Comparison of ENCODE assay signal across 29 cellular contexts in the genomic region with DNA sequence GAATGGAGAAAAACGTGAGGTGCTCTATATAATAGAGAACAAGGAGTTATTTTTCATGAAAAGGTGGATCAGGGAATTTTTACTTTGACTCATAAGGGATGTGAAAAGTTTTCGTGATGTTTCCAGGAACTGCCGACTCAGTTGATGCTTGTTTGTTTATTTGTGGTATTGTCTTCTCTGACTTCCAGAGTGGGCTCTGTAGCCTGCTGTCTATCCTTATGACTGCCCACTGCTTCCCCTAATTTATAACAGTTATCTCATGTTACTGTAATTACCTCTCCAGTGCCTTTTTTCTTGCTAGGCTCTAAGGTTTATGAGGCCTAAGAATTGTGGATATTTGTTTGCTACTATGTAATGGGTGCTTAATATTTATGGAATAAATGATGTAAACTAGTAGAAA. TPM values are rescaled to one million over a fixed set of nuclear protein-coding genes. Genes with fewer than 3 reads are reported as not detected.
"Had no signal": no experiment of that assay in that cellular context is flagged by ENCODE, and none has a peak within 500 bp of the region (broad histone marks: within the 10 kb centered on the region; RNA-seq: fewer than 3 reads in every experiment).

No MANE protein-coding gene starts in this region.

- H3K36me3 ChIP-seq: gastrocnemius medialis, prostate gland, right atrium auricular region had no signal

- H3K27ac Mint-ChIP-seq: memory B cell; mesothelial cell of epicardium; naive B cell; natural killer cell treated with Interleukin-12 subunit alpha and Interleukin-12 subunit beta and Interleukin-15 and Interleukin-18, amount 100 ng/mL, for 72 hours; stimulated activated effector memory CD8-positive, alpha-beta T cell treated with anti-CD3 and anti-CD28 coated beads, Interleukin-12 subunit alpha, Interleukin-12 subunit beta, amount 100 ng/mL, for 72 hours; type B pancreatic cell had no signal

- H3K36me3 Mint-ChIP-seq: natural killer cell treated with Interleukin-12 subunit alpha and Interleukin-12 subunit beta and Interleukin-15 and Interleukin-18, amount 100 ng/mL, for 72 hours had no signal

- H3K4me3 ChIP-seq: dorsolateral prefrontal cortex, gastrocnemius medialis, lung, mucosa of descending colon, prostate gland, right atrium auricular region, testis, tibial artery had no signal

- DNase-seq: dorsolateral prefrontal cortex; effector CD4-positive, alpha-beta T cell; foreskin fibroblast; gastrocnemius medialis; head of caudate nucleus; mucosa of descending colon; naive B cell; stimulated activated CD4-positive, alpha-beta T cell treated with anti-CD3 and anti-CD28 coated beads, Interleukin-2, amount 100 ng/mL, for 24 hours; stimulated activated CD4-positive, alpha-beta T cell treated with anti-CD3 and anti-CD28 coated beads, Interleukin-4, amount 100 ng/mL, for 24 hours; stimulated activated naive CD8-positive, alpha-beta T cell treated with anti-CD3 and anti-CD28 coated beads, Interleukin-15, Interleukin-2, amounts not matched to agents 100 U/mL and 50 U/mL, for 24 hours; substantia nigra; testis; tibial artery had no signal

- H3K4me1 ChIP-seq: gastrocnemius medialis, prostate gland, right atrium auricular region, testis had no signal

- H3K27me3 Mint-ChIP-seq: memory B cell; naive B cell; natural killer cell treated with Interleukin-12 subunit alpha and Interleukin-12 subunit beta and Interleukin-15 and Interleukin-18, amount 100 ng/mL, for 72 hours; type B pancreatic cell had no signal

- H3K9me3 ChIP-seq: gastrocnemius medialis, mucosa of descending colon, prostate gland, right atrium auricular region, testis, tibial artery had no signal

- H3K27me3 ChIP-seq: dorsolateral prefrontal cortex, gastrocnemius medialis, right atrium auricular region, testis, tibial artery had no signal

- H3K4me3 Mint-ChIP-seq: memory B cell; mesothelial cell of epicardium; naive B cell; natural killer cell treated with Interleukin-12 subunit alpha and Interleukin-12 subunit beta and Interleukin-15 and Interleukin-18, amount 100 ng/mL, for 72 hours; neural crest cell; stimulated activated effector memory CD8-positive, alpha-beta T cell treated with anti-CD3 and anti-CD28 coated beads, Interleukin-12 subunit alpha, Interleukin-12 subunit beta, amount 100 ng/mL, for 72 hours; type B pancreatic cell had no signal

- ATAC-seq: esophagus mucosa; gastrocnemius medialis; left lobe of liver; mucosa of descending colon; natural killer cell treated with Interleukin-12 subunit alpha and Interleukin-12 subunit beta and Interleukin-15 and Interleukin-18, amount 100 ng/mL, for 72 hours; sciatic nerve; stimulated activated effector memory CD8-positive, alpha-beta T cell treated with anti-CD3 and anti-CD28 coated beads, Interleukin-12 subunit alpha, Interleukin-12 subunit beta, amount 100 ng/mL, for 72 hours; stimulated activated naive CD8-positive, alpha-beta T cell treated with anti-CD3 and anti-CD28 coated beads, Interleukin-15, Interleukin-2, amounts not matched to agents 100 U/mL and 50 U/mL, for 24 hours had no signal

- H3K27ac ChIP-seq: dorsolateral prefrontal cortex, epithelial cell of prostate, gastrocnemius medialis, prostate gland, right atrium auricular region, testis, tibial artery had no signal

- H3K9me3 Mint-ChIP-seq: memory B cell; mesothelial cell of epicardium; naive B cell; natural killer cell treated with Interleukin-12 subunit alpha and Interleukin-12 subunit beta and Interleukin-15 and Interleukin-18, amount 100 ng/mL, for 72 hours; neural crest cell; stimulated activated effector memory CD8-positive, alpha-beta T cell treated with anti-CD3 and anti-CD28 coated beads, Interleukin-12 subunit alpha, Interleukin-12 subunit beta, amount 100 ng/mL, for 72 hours; type B pancreatic cell had no signal

- H3K4me1 Mint-ChIP-seq: memory B cell, neural crest cell had no signal

RNA-seq across cellular contexts. Expression of gene PROS1, which starts 18.5 kb away (rescaled TPM):
- total RNA-seq: natural killer cell treated with Interleukin-12 subunit alpha and Interleukin-12 subunit beta and Interleukin-15 and Interleukin-18, amount 100 ng/mL, for 72 hours had no signal

RNA-seq across cellular contexts. Expression of gene STX19, which starts 36.2 kb away (rescaled TPM):
- total RNA-seq: gastrocnemius medialis; glomerular endothelial cell; left lobe of liver; liver; natural killer cell treated with Interleukin-12 subunit alpha and Interleukin-12 subunit beta and Interleukin-15 and Interleukin-18, amount 100 ng/mL, for 72 hours; neural crest cell; osteocyte; right atrium auricular region; testis had no signal
